In the genomic region with DNA sequence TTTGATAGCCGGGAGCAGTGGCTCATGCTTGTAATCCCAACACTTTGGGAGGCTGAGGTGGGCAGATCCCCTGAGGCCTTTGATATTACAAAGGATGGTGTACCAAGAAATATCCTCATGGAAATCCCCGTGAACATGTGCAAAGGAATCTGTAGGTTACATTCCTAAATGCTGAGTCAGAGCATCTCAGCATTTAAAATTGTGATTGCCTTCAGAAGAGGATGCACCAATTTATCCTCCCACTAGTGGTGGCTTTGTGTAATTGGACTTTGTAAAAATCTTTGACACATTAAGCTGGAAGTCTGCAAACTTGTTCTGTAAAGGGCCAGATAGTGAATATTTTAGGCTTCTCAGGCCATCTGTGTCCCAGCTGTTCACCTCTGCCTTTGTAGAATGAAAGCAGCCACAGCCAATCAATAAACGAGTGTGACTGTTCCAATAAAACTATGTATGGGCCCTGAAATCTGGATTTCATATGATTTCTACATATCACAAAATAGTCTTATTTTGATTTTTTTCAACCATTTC, we compare ENCODE assay signal across 8 cellular contexts. TPM values are rescaled to one million over a fixed set of nuclear protein-coding genes. Genes with fewer than 3 reads are reported as not detected.
DNase-seq lines count a peak whose midpoint lies in the region; ATAC-seq and TF ChIP-seq lines count a peak whose summit lies in the region.

No MANE protein-coding gene starts in this region.

- H3K36me3 ChIP-seq in fibroblast of lung (ENCODE audit: control insufficient read depth, insufficient read depth, low read length): peaks cover 2% of the 10 kb centered on the region

- ATAC-seq in HG03469 (IDR thresholded peaks at IDR 0.05; ENCODE audit: unreplicated experiment): peak; percentile 41
- peak; percentile 86 for ATAC-seq in SK-N-SH treated with all-trans-retinoic acid at 6 μM for 48 hours

- no peaks in the 10 kb centered on the region for H4K20me1 ChIP-seq in fibroblast of lung (ENCODE audit: control insufficient read depth, extremely low read depth, insufficient read depth, low read length)

- peaks cover 4% of the 10 kb centered on the region for H3K79me2 ChIP-seq in fibroblast of lung (ENCODE audit: control insufficient read depth, insufficient read depth, low read length)

- H3K4me3 ChIP-seq in AG10803 (ENCODE audit: low read length) (no peak overlapping the region), GM12875 (ENCODE audit: low read depth, low read length) (no peak overlapping the region), fibroblast of lung (replicated peaks in 1 of 4; ENCODE audit: control extremely low read depth in 1 of 4, insufficient read depth in 1 of 4, low read depth in 3 of 4, low read length in 4 of 4) (no peak overlapping the region)

- no peaks in the 10 kb centered on the region for H3K27me3 ChIP-seq in fibroblast of lung (ENCODE audit: control insufficient read depth, insufficient read depth, low read length)

- H3K27ac ChIP-seq in fibroblast of lung (ENCODE audit: insufficient read depth, low read length): peak overlapping the region; percentile 1

- H3K4me2 ChIP-seq in fibroblast of lung (ENCODE audit: extremely low read depth, insufficient read depth, low read length): no peak overlapping the region

- H3K4me1 ChIP-seq in fibroblast of lung (ENCODE audit: control insufficient read depth, extremely low read depth, insufficient read depth, low read length): peaks cover 3% of the 10 kb centered on the region

- H3K9ac ChIP-seq in fibroblast of lung (ENCODE audit: insufficient read depth, low read length): no peak overlapping the region

- DNase-seq in AG10803 (ENCODE audit: low read depth) (peak; percentile 92), fibroblast of lung (ENCODE audit: low read depth in 2 of 2) (peak; percentile 77 to 93), non-pigmented ciliary epithelial cell (ENCODE audit: low read depth) (peak; percentile 92), GOT3 (lab: John Stamatoyannopoulos, UW) (no peak), GDM1 (lab: John Stamatoyannopoulos, UW) (no peak)

- no peaks in the 10 kb centered on the region for H3K9me3 ChIP-seq in fibroblast of lung (ENCODE audit: control insufficient read depth, insufficient read depth, low read depth, low read length)

- peak; percentile 80 for TF ChIP-seq CTCF in AG10803 (conservative IDR thresholded peaks at IDR 0.05; ENCODE audit: low read length)
- peak; percentile 35; the same call in 1 of the 2 replicates for TF ChIP-seq CTCF in GM12875 (IDR thresholded peaks at IDR 0.05; ENCODE audit: borderline replicate concordance, insufficient read depth, low read depth, low read length)
- TF ChIP-seq CTCF in fibroblast of lung (conservative IDR thresholded peaks at IDR 0.05 in 1 of 2, IDR thresholded peaks at IDR 0.05 in 1 of 2; ENCODE audit: low read depth in 1 of 2, low read length in 2 of 2): peak; percentile 50 to 61

- no peak overlapping the region for H2AFZ ChIP-seq in fibroblast of lung (ENCODE audit: low read length)

TF ChIP-seq in SK-N-SH treated with all-trans-retinoic acid at 6 μM for 48 hours, 23 proteins besides CTCF, POLR2A, EP300 and RAD21:
- TF ChIP-seq ISL1 (CRISPR knock-in tag; IDR thresholded peaks at IDR 0.05): peak; percentile 10; the same call in 1 of the 2 replicates
- no peak for TF ChIP-seq ARNTL (CRISPR knock-in tag; IDR thresholded peaks at IDR 0.05; ENCODE audit: borderline replicate concordance, low read depth)

RNA-seq across cellular contexts. Expression of a gene that starts 11.8 kb away (rescaled TPM):
- 52.1 and 58.3 TPM in 2 replicates for total RNA-seq in fibroblast of lung
- polyA plus RNA-seq in fibroblast of lung: 109 and 113 TPM in 2 replicates
- polyA plus RNA-seq in fibroblast of lung (2012): 72.2 and 88.0 TPM in 2 replicates
- 16.5 and 23.5 TPM in 2 replicates for polyA minus RNA-seq in fibroblast of lung (ENCODE audit: low replicate concordance)

RNA-seq across cellular contexts. Expression of a gene that starts 36.5 kb away (rescaled TPM):
- total RNA-seq in fibroblast of lung: 123 and 124 TPM in 2 replicates
- polyA plus RNA-seq in fibroblast of lung: 183 and 246 TPM in 2 replicates
- 129 and 153 TPM in 2 replicates for polyA plus RNA-seq in fibroblast of lung (2012)
- 37.2 and 40.4 TPM in 2 replicates for polyA minus RNA-seq in fibroblast of lung (ENCODE audit: low replicate concordance)

Comparison
In these comparisons a context has a peak if more than half of its experiments do, and no peak if none do; other contexts are left out.
1. DNase-seq: peak in AG10803 (single experiment), fibroblast of lung (2 of 2) and non-pigmented ciliary epithelial cell (single experiment); none in GOT3 (single experiment) and GDM1 (single experiment).
2. Peak in every context shown above with its lines, with median percentiles within 50 percentile points of each other: CTCF ChIP-seq.